ENCODE assay signal across 9 cellular contexts in the genomic region with DNA sequence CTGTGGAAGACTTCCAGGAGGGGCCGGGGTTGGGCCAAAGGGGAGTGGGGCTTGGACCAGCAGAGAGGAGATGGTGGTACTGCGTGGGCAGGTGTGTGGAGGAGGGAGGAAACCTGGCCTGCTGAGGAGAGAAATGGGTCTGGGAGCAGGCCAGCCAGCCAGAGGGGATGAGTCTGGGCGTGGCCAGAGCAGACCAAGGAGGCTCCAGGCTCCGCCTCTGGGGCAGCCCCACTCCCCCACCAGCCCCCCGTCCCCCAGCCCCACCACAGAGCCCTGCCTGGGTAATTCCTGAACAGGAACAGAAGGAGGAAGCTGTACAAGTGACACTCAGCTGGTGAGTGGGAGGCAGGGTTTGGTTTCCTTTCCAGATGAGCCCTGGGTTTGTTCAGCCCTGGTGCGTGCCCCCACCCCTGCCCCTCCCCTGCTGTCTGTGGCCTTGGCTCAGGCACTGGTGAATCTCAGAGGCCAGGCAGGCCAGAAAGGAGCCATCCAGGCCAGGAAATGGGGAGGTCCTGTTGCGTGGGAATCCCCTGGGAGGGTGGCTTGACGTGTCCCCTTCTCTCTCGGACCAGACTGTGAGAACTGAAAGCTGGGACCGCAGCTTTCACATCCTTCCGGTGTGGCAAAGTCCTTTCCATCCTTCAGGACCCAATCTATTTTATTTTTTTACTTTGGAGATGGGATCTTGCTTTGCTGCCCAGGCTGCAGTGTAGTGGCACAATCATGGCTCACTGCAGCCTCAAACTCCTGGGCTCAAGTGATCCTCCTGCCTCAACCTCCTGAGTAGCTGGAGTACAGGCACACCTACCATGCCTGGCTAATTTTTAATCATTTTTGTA. TPM values are rescaled to one million over a fixed set of nuclear protein-coding genes. Genes with fewer than 3 reads are reported as not detected.
DNase-seq lines count a peak whose midpoint lies in the region; ATAC-seq and TF ChIP-seq lines count a peak whose summit lies in the region.
"Had no signal": no experiment of that assay in that cellular context is flagged by ENCODE, and none has a peak within 500 bp of the region (broad histone marks: within the 10 kb centered on the region; RNA-seq: fewer than 3 reads in every experiment).

No MANE protein-coding gene starts in this region.

- H3K9ac ChIP-seq in Loucy (ENCODE audit: low read depth, low read length, poor library complexity, severe bottlenecking): no peak overlapping the region

- peak; percentile 45 to 46 for DNase-seq in activated T-cell treated with anti-CD3 and anti-CD28 coated beads, Interleukin-2, amount 50 U/mL, for 72 hours
- DNase-seq in left colon (peak; percentile 59 to 63), NCI-H2196 treated with DMSO at 0.1 percent for 48 hours (lab: John Stamatoyannopoulos, UW; ENCODE audit: unreplicated experiment) (no peak), mesenteric fat pad (ENCODE audit: low spot score) (no peak)
- DNase-seq in stimulated activated CD4-positive, alpha-beta T cell treated with anti-CD3 and anti-CD28 coated beads, TNF-alpha, amount 100 ng/mL, for 4 hours (ENCODE audit: low read depth in 3 of 3): peak in 2 of 3 experiments; percentile 9 to 26

- peak overlapping the region; percentile 71 to 74 for H3K4me3 Mint-ChIP-seq in activated T-cell treated with anti-CD3 and anti-CD28 coated beads, Interleukin-2, amount 50 U/mL, for 72 hours

- H2AFZ ChIP-seq in Loucy (ENCODE audit: low read length): peak overlapping the region; percentile 55; the same call in 1 of the 2 replicates

- no peaks in the 10 kb centered on the region for H3K27me3 Mint-ChIP-seq in activated T-cell treated with anti-CD3 and anti-CD28 coated beads, Interleukin-2, amount 50 U/mL, for 72 hours (ENCODE audit: low read depth)

- H3K9me3 Mint-ChIP-seq in activated T-cell treated with anti-CD3 and anti-CD28 coated beads, Interleukin-2, amount 50 U/mL, for 72 hours: no peaks in the 10 kb centered on the region

- peak overlapping the region; percentile 79 for H3K27ac Mint-ChIP-seq in activated T-cell treated with anti-CD3 and anti-CD28 coated beads, Interleukin-2, amount 50 U/mL, for 72 hours

- H3F3A ChIP-seq in Loucy (ENCODE audit: low read depth): no peaks in the 10 kb centered on the region

- no peaks in the 10 kb centered on the region for H3K79me2 ChIP-seq in Loucy (ENCODE audit: insufficient read depth, low read length)

- H3K36me3 Mint-ChIP-seq in activated T-cell treated with anti-CD3 and anti-CD28 coated beads, Interleukin-2, amount 50 U/mL, for 72 hours (ENCODE audit: insufficient read depth in 2 of 2): no peaks in the 10 kb centered on the region

- peaks cover 22% of the 10 kb centered on the region for H3K4me1 Mint-ChIP-seq in activated T-cell treated with anti-CD3 and anti-CD28 coated beads, Interleukin-2, amount 50 U/mL, for 72 hours (ENCODE audit: low read depth)

- no peaks in the 10 kb centered on the region for H3K9me2 ChIP-seq in Loucy (replicated peaks; ENCODE audit: low read depth, low read length)

- no peaks in the 10 kb centered on the region for H3K36me3 ChIP-seq in Loucy (ENCODE audit: insufficient read depth, low read length)

- no peak overlapping the region for H3K4me3 ChIP-seq in Loucy (ENCODE audit: low read length, poor library complexity, severe bottlenecking)
- H3K4me3 ChIP-seq: SK-N-MC had no signal

- peaks cover 12% of the 10 kb centered on the region for H3K4me1 ChIP-seq in Loucy (ENCODE audit: insufficient read depth, low read length, poor library complexity, severe bottlenecking)

- H3K4me2 ChIP-seq in Loucy (ENCODE audit: low read depth, low read length, poor library complexity, severe bottlenecking): peak overlapping the region; percentile 37

- no peaks in the 10 kb centered on the region for H3K9me3 ChIP-seq in Loucy (ENCODE audit: insufficient read depth, low read depth, low read length)

- H4K20me1 ChIP-seq in Loucy (ENCODE audit: insufficient read depth, low read length, poor library complexity, severe bottlenecking): no peaks in the 10 kb centered on the region

- no peak for TF ChIP-seq CTCF in Loucy (conservative IDR thresholded peaks at IDR 0.05; ENCODE audit: low read length)

- intact Hi-C loops in left colon (cut with DNase I, micrococcal nuclease): no loop called here

- peak; percentile 75 for ATAC-seq in GM18498 (IDR thresholded peaks at IDR 0.05; ENCODE audit: unreplicated experiment)
- peak; percentile 62 for ATAC-seq in GM21737 (IDR thresholded peaks at IDR 0.05; ENCODE audit: unreplicated experiment)
- ATAC-seq in activated T-cell treated with anti-CD3 and anti-CD28 coated beads, Interleukin-2, amount 50 U/mL, for 72 hours (replicated peaks in 1 of 2): peak; percentile 83 to 85
- peak; percentile 72 for ATAC-seq in left colon

- no peaks in the 10 kb centered on the region for H3K27me3 ChIP-seq in Loucy (ENCODE audit: insufficient read depth, low read length, poor library complexity, severe bottlenecking)

RNA-seq across cellular contexts. Expression of a gene that starts 9.4 kb away (rescaled TPM):
- total RNA-seq in activated T-cell treated with anti-CD3 and anti-CD28 coated beads, Interleukin-2, amount 50 U/mL, for 72 hours: 1 to 10 TPM; 5.1 to 6.2 TPM
- total RNA-seq in left colon (100 to 1,000 TPM; 117 to 121 TPM), mesenteric fat pad (23.9 TPM)

RNA-seq across cellular contexts. Expression of a gene that starts 47.1 kb away (rescaled TPM):
- total RNA-seq in activated T-cell treated with anti-CD3 and anti-CD28 coated beads, Interleukin-2, amount 50 U/mL, for 72 hours: 10 to 100 TPM; 15.6 to 19.6 TPM
- total RNA-seq in left colon: 10 to 100 TPM; 35.3 to 37.2 TPM
- total RNA-seq in mesenteric fat pad: 43.6 TPM

Comparison
In these comparisons a context has a peak if more than half of its experiments do, and no peak if none do; other contexts are left out.
1. DNase-seq: peak in activated T-cell treated with anti-CD3 and anti-CD28 coated beads, Interleukin-2, amount 50 U/mL, for 72 hours (2 of 2), left colon (2 of 2) and stimulated activated CD4-positive, alpha-beta T cell treated with anti-CD3 and anti-CD28 coated beads, TNF-alpha, amount 100 ng/mL, for 4 hours (2 of 3); none in NCI-H2196 treated with DMSO at 0.1 percent for 48 hours (single experiment) and mesenteric fat pad (single experiment).
2. Peak in every context shown above with its lines, with median percentiles within 50 percentile points of each other: ATAC-seq.